1 cellular context compared by ENCODE assay signal in genomic region chr14:54186821-54187365, GRCh38.
TF ChIP-seq lines count a peak whose summit lies in the region.

No MANE protein-coding gene starts in this region.

TF ChIP-seq in HCT116, 20 proteins besides CTCF, POLR2A, EP300 and RAD21 (continued from another document):
- TF ChIP-seq REST (IDR thresholded peaks at IDR 0.05; ENCODE audit: low read depth), result no peak
- TF ChIP-seq POLR2AphosphoS5 (IDR thresholded peaks at IDR 0.05; ENCODE audit: low read depth, low read length), result no peak
- no peak for TF ChIP-seq ZNF274 (IDR thresholded peaks at IDR 0.05; ENCODE audit: low read depth, low read length)
- no peak for TF ChIP-seq MAX (IDR thresholded peaks at IDR 0.05)
- TF ChIP-seq ELF1 (IDR thresholded peaks at IDR 0.05; ENCODE audit: borderline replicate concordance, low read depth), result no peak
- TF ChIP-seq ZBTB33 (IDR thresholded peaks at IDR 0.05; ENCODE audit: extremely low read depth, insufficient replicate concordance, low read length), result no peak
- TF ChIP-seq CEBPB (IDR thresholded peaks at IDR 0.05; ENCODE audit: low read depth), result no peak
- no peak for TF ChIP-seq CBX3 (IDR thresholded peaks at IDR 0.05; ENCODE audit: low read depth)
